ENCODE assay signal across 8 cellular contexts in genomic region chr11:63919267-63920125, GRCh38. TPM values are rescaled to one million over a fixed set of nuclear protein-coding genes. Genes with fewer than 3 reads are reported as not detected.
DNase-seq lines count a peak whose midpoint lies in the region; ATAC-seq, FAIRE-seq and TF ChIP-seq lines count a peak whose summit lies in the region.

No MANE protein-coding gene starts in this region.

- CTCF ChIA-PET in GM12878 (lab: Yijun Ruan, JAX): interaction anchor here (1.1 to 3.9 kb wide), 2 partner anchors 26 to 82 kb away, joined by 4 to 34 read pairs; partner anchors contain the start of gene MARK2

- RAD21 ChIA-PET in GM12878 (lab: Charles Lee; ENCODE audit: unreplicated experiment): interaction anchor here (1.2 to 1.3 kb wide), 2 partner anchors 25 to 83 kb away, joined by 4 to 5 read pairs; no protein-coding TSS in a partner anchor

- H3K4me3 ChIP-seq in HUES6 (ENCODE audit: low read depth, low read length): peak overlapping the region; percentile 60
- H3K4me3 ChIP-seq in GM12878: no peak overlapping the region
- peak overlapping the region; percentile 40 to 50 for H3K4me3 ChIP-seq in tibial artery

- H3K9ac ChIP-seq in HUES6 (ENCODE audit: low read length) (peak overlapping the region; percentile 95), GM12878 (ENCODE audit: control insufficient read depth, insufficient read depth, low read length) (no peak overlapping the region)

- POLR2A ChIA-PET in GM12878 (lab: Charles Lee): no interaction called here

- no peak for TF ChIP-seq CTCF in GM12878 (IDR thresholded peaks at IDR 0.05 in 2 of 3, conservative IDR thresholded peaks at IDR 0.05 in 1 of 3; ENCODE audit: control insufficient read depth in 2 of 3, extremely low read depth in 1 of 3, insufficient read depth in 1 of 3, low read depth in 3 of 3, low read length in 3 of 3)
- TF ChIP-seq CTCF in tibial artery (IDR thresholded peaks at IDR 0.05): no peak

- 45% methylated on average over 33 of the region's 41 CpGs for WGBS in GM12878 (ENCODE audit: insufficient coverage, insufficient replicate concordance, low lambda C conversion rate, missing lambda C conversion rate)

- H3K27me3 ChIP-seq in HUES6 (ENCODE audit: control insufficient read depth, insufficient read depth, low read length) (peaks cover 5% of the 10 kb centered on the region; the same call in 1 of the 2 replicates), GM12878 (replicated peaks in 1 of 2; ENCODE audit: control insufficient read depth in 2 of 2, insufficient read depth in 2 of 2, low read length in 1 of 2) (peaks cover 0 to 3% of the 10 kb centered on the region in 2 experiments; a peak in 3 of 4 replicates), tibial artery (no peaks in the 10 kb centered on the region)

- peak; percentile 20; the same call in 2 of the 3 replicates for ATAC-seq in GM12878
- peak; percentile 43 for ATAC-seq in left colon
- no peak for ATAC-seq in GM21529 (IDR thresholded peaks at IDR 0.05; ENCODE audit: unreplicated experiment)

- H3K9me3 ChIP-seq in HUES6 (ENCODE audit: control insufficient read depth, insufficient read depth, low read depth, low read length) (peaks cover 8% of the 10 kb centered on the region; the same call in 1 of the 2 replicates), GM12878 (replicated peaks; ENCODE audit: control insufficient read depth, insufficient read depth, low read length) (no peaks in the 10 kb centered on the region), tibial artery (no peaks in the 10 kb centered on the region)

- BruUV-seq in GM12878 (replicated peaks; lab: Mats Ljungman, UMichigan): no TSS peak

- no peak for TF ChIP-seq POLR2A in GM12878 (IDR thresholded peaks at IDR 0.05; ENCODE audit: low read depth, low read length)

- in situ Hi-C loops in GM12878 (cut with MboI): no loop called here

- H3K36me3 ChIP-seq in HUES6 (ENCODE audit: control insufficient read depth, insufficient read depth, low read length) (peaks cover 7% of the 10 kb centered on the region), GM12878 (ENCODE audit: control insufficient read depth in 2 of 2, insufficient read depth in 2 of 2, low read length in 1 of 2) (no peaks in the 10 kb centered on the region), tibial artery (no peaks in the 10 kb centered on the region)

- no peaks in the 10 kb centered on the region for H4K20me1 ChIP-seq in GM12878 (ENCODE audit: control insufficient read depth, insufficient read depth)

- TF ChIP-seq EP300 in GM12878 (IDR thresholded peaks at IDR 0.05; ENCODE audit: borderline replicate concordance in 1 of 2, control insufficient read depth in 1 of 2, low read depth in 2 of 2, low read length in 2 of 2): no peak

- peaks cover 32% of the 10 kb centered on the region for H3K4me1 ChIP-seq in HUES6 (ENCODE audit: control insufficient read depth, insufficient read depth, low read length)
- H3K4me1 ChIP-seq in GM12878 (ENCODE audit: control insufficient read depth, insufficient read depth, low read length): peaks cover 10% of the 10 kb centered on the region
- peaks cover 0 to 54% (median 52%) of the 10 kb centered on the region in 4 donors for H3K4me1 ChIP-seq in tibial artery

- TF ChIP-seq RAD21 in GM12878 (IDR thresholded peaks at IDR 0.05; ENCODE audit: insufficient read depth, low read depth, low read length): no peak

- no peak overlapping the region for H2AFZ ChIP-seq in GM12878 (ENCODE audit: control insufficient read depth, low read depth, low read length)

- H3K79me2 ChIP-seq in GM12878 (ENCODE audit: control insufficient read depth, insufficient read depth, low read length): no peaks in the 10 kb centered on the region

- intact Hi-C loops in GM12878 (cut with micrococcal nuclease; ENCODE audit: unreplicated experiment): no loop called here
- intact Hi-C loops in left colon (cut with DNase I, micrococcal nuclease): no loop called here
- intact Hi-C loops in tibial artery (cut with DNase I; ENCODE audit: low total_unique reads): no loop called here

- H3K27ac ChIP-seq in HUES6 (ENCODE audit: low read depth, low read length) (peak overlapping the region; percentile 99), GM12878 (ENCODE audit: control insufficient read depth, insufficient read depth) (no peak overlapping the region), tibial artery (peak overlapping the region; percentile 87 to 95)

- SMC1A ChIA-PET in GM12878 (lab: Charles Lee; ENCODE audit: uncharacterized antibody, unreplicated experiment): interaction anchor here (1.1 kb wide), 1 partner anchor 52 kb away, joined by 3 read pairs; no protein-coding TSS in a partner anchor

- H3K4me2 ChIP-seq in GM12878 (ENCODE audit: control insufficient read depth, insufficient read depth): no peak overlapping the region

- no peak for FAIRE-seq in GM12878 (lab: Jason Lieb, UNC)
- no peak for FAIRE-seq in HTR-8/SVneo (lab: Jason Lieb, UNC)

- DNase-seq in GM12878 (ENCODE audit: low read depth, low spot score): no peak
- peak; percentile 67 to 70 for DNase-seq in left colon
- DNase-seq in tibial artery: peak in 1 of 2 donors; percentile 77
- DNase-seq in GOT3 (lab: John Stamatoyannopoulos, UW): no peak
- DNase-seq in stimulated activated CD4-positive, alpha-beta T cell treated with anti-CD3 and anti-CD28 coated beads, Interleukin-4, amount 100 ng/mL, for 1 hour: no peak
- no peak for DNase-seq in HTR-8/SVneo (ENCODE audit: insufficient read length, low spot score)

TF ChIP-seq in GM12878, 131 proteins besides CTCF, POLR2A, EP300 and RAD21 (continues in another document):
- TF ChIP-seq IKZF1 (conservative IDR thresholded peaks at IDR 0.05): 0 out of 2 replicates have a peak, but pooled peaks have one; percentile 12
- no peak for TF ChIP-seq KAT2A (conservative IDR thresholded peaks at IDR 0.05; ENCODE audit: control insufficient read depth, low read depth, low read length)

RNA-seq across cellular contexts. Expression of gene RCOR2, which starts 2.5 kb away (rescaled TPM):
- 0.40 and 0.81 TPM in 2 replicates for total RNA-seq in GM12878 (2013; cell fraction: nucleolus; rRNA removed)
- 0.05 and 0.17 TPM in 2 replicates for total RNA-seq in GM12878 (2014; rRNA removed)
- total RNA-seq in GM12878 (2014; rRNA removed; fragmentation: Illumina TruSeq; extraction: Trizol): 0.09 TPM in 1 of 2 replicates, not detected in the other
- total RNA-seq in GM12878 (2021): 0.16 and 0.28 TPM in 2 replicates
- polyA plus RNA-seq in GM12878 (2011; ENCODE audit: low read depth): not detected
- polyA plus RNA-seq in GM12878 (2011; rRNA removed): 0.07 and 0.11 TPM in 2 replicates
- 0.18 TPM in 2 replicates for polyA plus RNA-seq in GM12878 (2011; cell fraction: cytosol; rRNA removed)
- polyA plus RNA-seq in GM12878 (2011; cell fraction: nucleus; rRNA removed): 0.31 and 0.66 TPM in 2 replicates
- 0.15 and 0.16 TPM in 2 replicates for polyA plus RNA-seq in GM12878 (2012)
- 0.06 and 0.10 TPM in 2 replicates for polyA plus RNA-seq in GM12878 (2014; fragmentation: Illumina TruSeq; extraction: Trizol)
- polyA plus RNA-seq in GM12878 (2014; fragmentation: Nextera tagmentation; extraction: Ambion mirVana): not detected
- polyA plus RNA-seq in GM12878 (2014; rRNA removed): 0.23 and 0.32 TPM in 2 replicates
- polyA plus RNA-seq in GM12878 (2016; fragmentation: Nextera tagmentation; extraction: Ambion mirVana): not detected
- 0.07 TPM in 1 of 2 replicates, not detected in the other for polyA minus RNA-seq in GM12878 (2011; rRNA and poly(A)+ RNA removed)
- polyA minus RNA-seq in GM12878 (2011; cell fraction: cytosol; rRNA and poly(A)+ RNA removed): not detected in 2 replicates
- polyA minus RNA-seq in GM12878 (2011; cell fraction: nucleus; rRNA and poly(A)+ RNA removed): 0.12 TPM in 1 of 2 replicates, not detected in the other
- total RNA-seq in left colon: 1 to 10 TPM; 2.1 to 2.5 TPM

RNA-seq across cellular contexts. Expression of gene NAA40, which starts 19.3 kb away (rescaled TPM):
- total RNA-seq in GM12878 (2013; cell fraction: nucleolus; rRNA removed): 57.1 and 59.5 TPM in 2 replicates
- total RNA-seq in GM12878 (2014; rRNA removed) (16.4 and 17.5 TPM in 2 replicates), GM12878 (2014; rRNA removed; fragmentation: Illumina TruSeq; extraction: Trizol) (18.0 and 19.1 TPM in 2 replicates), GM12878 (2021) (25.0 and 25.7 TPM in 2 replicates), left colon (10 to 100 TPM; 24.6 to 34.2 TPM)
- 11.0 TPM for polyA plus RNA-seq in GM12878 (2011; ENCODE audit: low read depth)
- polyA plus RNA-seq in GM12878 (2011; rRNA removed) (16.3 and 22.4 TPM in 2 replicates), GM12878 (2014; fragmentation: Illumina TruSeq; extraction: Trizol) (31.6 and 31.7 TPM in 2 replicates), GM12878 (2014; fragmentation: Nextera tagmentation; extraction: Ambion mirVana) (1 to 10 TPM; 4.8 to 6.0 TPM), GM12878 (2014; rRNA removed) (24.7 and 24.8 TPM in 2 replicates), GM12878 (2016; fragmentation: Nextera tagmentation; extraction: Ambion mirVana) (10 to 100 TPM; 21.9 to 23.5 TPM)
- polyA plus RNA-seq in GM12878 (2011; cell fraction: cytosol; rRNA removed): 28.8 and 33.0 TPM in 2 replicates
- 47.3 and 63.9 TPM in 2 replicates for polyA plus RNA-seq in GM12878 (2011; cell fraction: nucleus; rRNA removed)
- 14.0 and 14.5 TPM in 2 replicates for polyA plus RNA-seq in GM12878 (2012)
- polyA minus RNA-seq in GM12878 (2011; rRNA and poly(A)+ RNA removed): 16.7 and 32.3 TPM in 2 replicates
- polyA minus RNA-seq in GM12878 (2011; cell fraction: cytosol; rRNA and poly(A)+ RNA removed): 4.5 and 6.1 TPM in 2 replicates
- 16.4 and 29.7 TPM in 2 replicates for polyA minus RNA-seq in GM12878 (2011; cell fraction: nucleus; rRNA and poly(A)+ RNA removed)

RNA-seq across cellular contexts. Expression of gene COX8A, which starts 54.9 kb away (rescaled TPM):
- total RNA-seq in GM12878 (2013; cell fraction: nucleolus; rRNA removed): 20.3 and 30.9 TPM in 2 replicates
- total RNA-seq in GM12878 (2014; rRNA removed) (1,046 and 1,202 TPM in 2 replicates), GM12878 (2014; rRNA removed; fragmentation: Illumina TruSeq; extraction: Trizol) (428 and 448 TPM in 2 replicates), GM12878 (2021) (588 and 613 TPM in 2 replicates), left colon (100 to 1,000 TPM; 663 to 843 TPM)
- polyA plus RNA-seq in GM12878 (2011; ENCODE audit: low read depth): 551 TPM
- polyA plus RNA-seq in GM12878 (2011; rRNA removed) (140 and 329 TPM in 2 replicates), GM12878 (2014; fragmentation: Illumina TruSeq; extraction: Trizol) (35.8 and 243 TPM in 2 replicates), GM12878 (2014; fragmentation: Nextera tagmentation; extraction: Ambion mirVana) (100 to 1,000 TPM; 387 to 457 TPM), GM12878 (2014; rRNA removed) (1,451 and 1,476 TPM in 2 replicates), GM12878 (2016; fragmentation: Nextera tagmentation; extraction: Ambion mirVana) (100 to 1,000 TPM; 792 to 857 TPM)
- 1,152 and 1,390 TPM in 2 replicates for polyA plus RNA-seq in GM12878 (2011; cell fraction: cytosol; rRNA removed)
- 726 and 995 TPM in 2 replicates for polyA plus RNA-seq in GM12878 (2011; cell fraction: nucleus; rRNA removed)
- 567 and 657 TPM in 2 replicates for polyA plus RNA-seq in GM12878 (2012)
- 159 and 366 TPM in 2 replicates for polyA minus RNA-seq in GM12878 (2011; rRNA and poly(A)+ RNA removed)
- 228 and 251 TPM in 2 replicates for polyA minus RNA-seq in GM12878 (2011; cell fraction: cytosol; rRNA and poly(A)+ RNA removed)
- 109 and 119 TPM in 2 replicates for polyA minus RNA-seq in GM12878 (2011; cell fraction: nucleus; rRNA and poly(A)+ RNA removed)

Comparison
In these comparisons a context has a peak if more than half of its experiments do, and no peak if none do; other contexts are left out.
1. DNase-seq: peak in left colon (2 of 2); none in GM12878 (single experiment), GOT3 (single experiment), stimulated activated CD4-positive, alpha-beta T cell treated with anti-CD3 and anti-CD28 coated beads, Interleukin-4, amount 100 ng/mL, for 1 hour (single experiment) and HTR-8/SVneo (single experiment).